In genomic region chrX:56728752-56729151, GRCh38 we compare ENCODE assay signal across 8 cellular contexts. TPM values are rescaled to one million over a fixed set of nuclear protein-coding genes. Genes with fewer than 3 reads are reported as not detected.
DNase-seq lines count a peak whose midpoint lies in the region; ATAC-seq and TF ChIP-seq lines count a peak whose summit lies in the region.

No MANE protein-coding gene starts in this region.

- DNase-seq in NCI-H82 (lab: John Stamatoyannopoulos, UW) (peak; percentile 57), NCI-H82 treated with DMSO at 0.1 percent for 48 hours (lab: John Stamatoyannopoulos, UW; ENCODE audit: unreplicated experiment) (no peak), Peyer's patch (peak in 2 of 3 donors; percentile 52 to 57), brain microvascular endothelial cell (peak; percentile 8), lower lobe of right lung (no peak), suprapubic skin (ENCODE audit: low spot score in 2 of 2) (no peak), Kasumi-1 (lab: John Stamatoyannopoulos, UW) (no peak)

- intact Hi-C loops in lower lobe of right lung (cut with DNase I) = no loop called here

- no peaks in the 10 kb centered on the region for H3K4me1 ChIP-seq in Peyer's patch
- H3K4me1 ChIP-seq in lower lobe of right lung = peaks cover 12% of the 10 kb centered on the region
- H3K4me1 ChIP-seq in suprapubic skin = peaks cover 7% of the 10 kb centered on the region

- whole genome bisulfite sequencing in suprapubic skin = 24% methylated on average over 8 of the region's 8 CpGs

- H3K36me3 ChIP-seq in Peyer's patch (no peaks in the 10 kb centered on the region), brain microvascular endothelial cell (replicated peaks) (no peaks in the 10 kb centered on the region), lower lobe of right lung (no peaks in the 10 kb centered on the region), suprapubic skin (no peaks in the 10 kb centered on the region)

- no peak for TF ChIP-seq POLR2A in Peyer's patch (IDR thresholded peaks at IDR 0.05)
- TF ChIP-seq POLR2A in suprapubic skin (IDR thresholded peaks at IDR 0.05) = no peak

- H3K27ac ChIP-seq in Peyer's patch (peak overlapping the region in 3 of 4 donors; percentile 62 to 73 (median 72)), brain microvascular endothelial cell (no peak overlapping the region), lower lobe of right lung (peak overlapping the region; percentile 80), suprapubic skin (no peak overlapping the region)

- H3K9me3 ChIP-seq in Peyer's patch (no peaks in the 10 kb centered on the region), lower lobe of right lung (no peaks in the 10 kb centered on the region), suprapubic skin (no peaks in the 10 kb centered on the region)

- in situ Hi-C loops in brain microvascular endothelial cell (cut with HindIII; ENCODE audit: low pct_ligation_motif_present, low sequenced_read_pairs) = no loop called here

- TF ChIP-seq CTCF in Peyer's patch (IDR thresholded peaks at IDR 0.05) (no peak), brain microvascular endothelial cell (IDR thresholded peaks at IDR 0.05; ENCODE audit: low read depth, low read length, missing control alignments) (no peak), lower lobe of right lung (IDR thresholded peaks at IDR 0.05) (no peak), suprapubic skin (IDR thresholded peaks at IDR 0.05) (no peak)

- H3K27me3 ChIP-seq in Peyer's patch = no peaks in the 10 kb centered on the region
- no peaks in the 10 kb centered on the region for H3K27me3 ChIP-seq in brain microvascular endothelial cell (replicated peaks)
- no peaks in the 10 kb centered on the region for H3K27me3 ChIP-seq in lower lobe of right lung (ENCODE audit: low read depth)
- no peaks in the 10 kb centered on the region for H3K27me3 ChIP-seq in suprapubic skin

- ATAC-seq in HG02884 (IDR thresholded peaks at IDR 0.05; ENCODE audit: unreplicated experiment) = peak; percentile 32
- peak; percentile 11 to 25 for ATAC-seq in lower lobe of right lung

- H3K4me3 ChIP-seq in Peyer's patch (peak overlapping the region; percentile 48 to 64 (median 56)), brain microvascular endothelial cell (ENCODE audit: low read depth, low read length) (peak overlapping the region; percentile 65), lower lobe of right lung (peak overlapping the region; percentile 66), suprapubic skin (peak overlapping the region; percentile 61)

- TF ChIP-seq EP300 in suprapubic skin (IDR thresholded peaks at IDR 0.05) = no peak

RNA-seq across cellular contexts. Expression of gene NBDY, which starts 0.3 kb away (rescaled TPM):
- total RNA-seq in Peyer's patch = 10 to 100 TPM in 3 of 4 donors, 1 to 10 TPM in 1; 9.1 to 14.0 (median 12.7) TPM
- total RNA-seq in lower lobe of right lung = 37.5 TPM
- 10 to 100 TPM; 15.6 to 47.2 (median 20.4) TPM for total RNA-seq in suprapubic skin

Comparison
In these comparisons a context has a peak if more than half of its experiments do, and no peak if none do; other contexts are left out.
1. DNase-seq: peak in NCI-H82 (single experiment), Peyer's patch (2 of 3) and brain microvascular endothelial cell (single experiment); none in NCI-H82 treated with DMSO at 0.1 percent for 48 hours (single experiment), lower lobe of right lung (single experiment), suprapubic skin (0 of 2) and Kasumi-1 (0 of 2).
2. H3K27ac ChIP-seq: peak in Peyer's patch (3 of 4) and lower lobe of right lung (single experiment); none in brain microvascular endothelial cell (single experiment) and suprapubic skin (single experiment).
3. Peak in every context shown above with its lines, with median percentiles within 50 percentile points of each other: H3K4me3 ChIP-seq.